In the genomic region with DNA sequence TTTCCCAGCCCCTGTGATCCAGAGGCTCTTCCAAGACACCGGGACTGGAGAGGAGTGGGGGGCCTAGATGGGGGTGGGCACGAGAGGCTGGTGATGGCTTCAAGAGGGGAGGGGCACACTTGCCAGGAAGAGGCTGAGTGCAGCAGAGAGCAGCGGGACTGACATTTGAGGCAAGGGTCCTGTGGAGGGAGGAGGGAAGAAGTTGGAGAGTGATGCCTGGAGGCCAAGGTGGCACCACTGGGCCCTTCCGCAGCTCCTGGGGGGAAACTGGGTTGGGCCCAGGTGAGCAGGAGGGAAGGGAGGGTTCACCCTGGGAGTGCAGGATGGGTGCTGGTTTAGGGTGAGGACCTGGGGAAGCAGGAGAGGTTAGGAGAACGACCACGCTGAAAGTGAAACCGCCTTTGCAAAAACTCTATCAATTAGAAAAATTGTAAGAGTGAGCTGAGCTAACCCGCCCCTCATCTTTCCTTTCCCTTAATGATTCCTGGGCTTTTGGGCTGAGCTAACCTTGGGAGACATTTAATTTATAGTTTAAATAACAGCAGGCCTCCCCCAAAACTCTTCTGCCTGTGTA, we compare ENCODE assay signal across 20 cellular contexts. TPM values are rescaled to one million over a fixed set of nuclear protein-coding genes. Genes with fewer than 3 reads are reported as not detected.
A peak's percentile ranks its signal among the peaks of the same experiment; 100 is the strongest.
DNase-seq lines count a peak whose midpoint lies in the region; ATAC-seq and TF ChIP-seq lines count a peak whose summit lies in the region.
"Had no signal": no experiment of that assay in that cellular context is flagged by ENCODE, and none has a peak within 500 bp of the region (broad histone marks: within the 10 kb centered on the region; RNA-seq: fewer than 3 reads in every experiment).

No MANE protein-coding gene starts in this region.

- no peak for TF ChIP-seq POLR2A in thyroid gland (IDR thresholded peaks at IDR 0.05)

- WGBS in right cardiac atrium, result 88% methylated on average over 8 of the region's 8 CpGs
- WGBS in thyroid gland, 2 donors, result 83 to 95% methylated on average over 8 of the region's 8 CpGs

- H3K27me3 ChIP-seq in right cardiac atrium (ENCODE audit: control insufficient read depth, insufficient read depth) (no peaks in the 10 kb centered on the region), thyroid gland (no peaks in the 10 kb centered on the region)

- TF ChIP-seq CTCF in thyroid gland (IDR thresholded peaks at IDR 0.05), result no peak

- H3K4me1 ChIP-seq in right cardiac atrium (ENCODE audit: control insufficient read depth, insufficient read depth, low read length) (no peaks in the 10 kb centered on the region), thyroid gland (peaks cover 71 to 78% of the 10 kb centered on the region in 2 donors)

- H3K36me3 ChIP-seq in thyroid gland, result no peaks in the 10 kb centered on the region

- intact Hi-C loops in Right ventricle myocardium inferior (cut with DNase I) (no loop called here), right cardiac atrium (cut with DNase I) (no loop called here), thyroid gland (cut with DNase I) (no loop called here)

- ATAC-seq in Right ventricle myocardium inferior (no peak), right cardiac atrium (no peak)
- ATAC-seq: GM12878, GM23338, HCT116 had no signal

- H3K4me3 ChIP-seq in right cardiac atrium (ENCODE audit: low read length), result no peak overlapping the region
- H3K4me3 ChIP-seq in thyroid gland (replicated peaks in 1 of 3), result no peak overlapping the region
- H3K4me3 ChIP-seq: GM12878, GM23338 had no signal

- DNase-seq in Right ventricle myocardium inferior (ENCODE audit: missing footprints), result peak; percentile 33
- DNase-seq in right cardiac atrium, result no peak
- DNase-seq in islet precursor cell, result peak; percentile 45
- DNase-seq in thyroid gland, result no peak
- no peak for DNase-seq in NCI-H2029 treated with DMSO at 0.1 percent for 48 hours (lab: John Stamatoyannopoulos, UW)
- DNase-seq in NCI-H1092 treated with DMSO at 0.1 percent for 48 hours (lab: John Stamatoyannopoulos, UW), result no peak
- DNase-seq: C1 segment of cervical spinal cord; Calu3; CD4-positive, alpha-beta memory T cell; COR-L47; DMS153; DND-41; H9 had no signal

- H3K9me3 ChIP-seq in right cardiac atrium (ENCODE audit: control insufficient read depth, low read length), result no peaks in the 10 kb centered on the region
- H3K9me3 ChIP-seq in thyroid gland, result no peaks in the 10 kb centered on the region

- H3K27ac ChIP-seq in right cardiac atrium (ENCODE audit: low read length) (no peak overlapping the region), thyroid gland (peak overlapping the region; percentile 96 to 99 (median 96))

RNA-seq across cellular contexts. Expression of a gene that starts 26.2 kb away (rescaled TPM):
- 1.5 TPM for total RNA-seq in Right ventricle myocardium inferior
- total RNA-seq in right cardiac atrium, result 1 to 10 TPM in 3 of 4 donors, under 1 TPM in 1; 0.66 to 2.0 (median 1.6) TPM
- 1.0 TPM for polyA plus RNA-seq in right cardiac atrium
- 10 to 100 TPM; 15.7 to 32.6 (median 24.9) TPM for total RNA-seq in thyroid gland
- total RNA-seq: A172, A673, GM12878, H4 had no signal
- polyA plus RNA-seq: BJ had no signal

RNA-seq across cellular contexts. Expression of a gene that starts 39.8 kb away (rescaled TPM):
- total RNA-seq in Right ventricle myocardium inferior (not detected), right cardiac atrium (not detected), thyroid gland (not detected)
- polyA plus RNA-seq in right cardiac atrium, result not detected
- total RNA-seq: A172; A673; Calu3; CD4-positive, alpha-beta memory T cell; GM12878; GM23338; H4; H9 had no signal
- polyA plus RNA-seq: BJ; CD4-positive, alpha-beta memory T cell; GM12878; GM23338 had no signal

Comparison
In these comparisons a context has a peak if more than half of its experiments do, and no peak if none do; other contexts are left out.
1. DNase-seq: peak in Right ventricle myocardium inferior (single experiment) and islet precursor cell (single experiment); none in right cardiac atrium (0 of 3), thyroid gland (0 of 2), NCI-H2029 treated with DMSO at 0.1 percent for 48 hours (single experiment) and NCI-H1092 treated with DMSO at 0.1 percent for 48 hours (single experiment).